ENCODE assay signal across 10 cellular contexts in the genomic region with DNA sequence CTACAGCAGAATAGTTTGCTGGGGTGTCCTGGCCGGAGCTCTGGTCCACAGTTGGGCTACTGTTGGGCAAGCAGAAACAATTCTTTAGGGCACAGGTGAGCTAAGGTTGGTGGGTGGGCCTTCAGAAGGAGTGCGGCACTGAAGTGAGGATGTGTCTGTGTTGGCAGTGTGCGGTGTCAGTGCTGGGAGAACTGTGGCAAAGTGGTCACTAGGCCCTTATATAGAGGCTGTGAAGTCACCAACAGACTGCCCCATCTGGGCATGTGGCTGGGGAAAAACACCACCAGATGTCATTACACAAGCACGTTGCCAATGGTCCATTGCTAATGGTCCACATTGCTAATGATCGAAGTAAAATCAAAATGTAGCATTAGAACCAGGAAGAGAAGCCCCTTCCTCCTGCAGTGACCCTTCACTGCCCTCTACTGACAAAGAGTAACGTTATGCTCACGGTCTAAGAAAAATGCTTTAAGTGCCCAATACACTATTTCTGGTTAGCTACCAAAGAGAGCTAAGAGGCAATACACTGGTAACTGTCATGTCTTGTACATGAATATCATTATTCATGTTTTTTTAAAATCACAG. TPM values are rescaled to one million over a fixed set of nuclear protein-coding genes. Genes with fewer than 3 reads are reported as not detected.
DNase-seq lines count a peak whose midpoint lies in the region; ATAC-seq, FAIRE-seq and TF ChIP-seq lines count a peak whose summit lies in the region.
"Had no signal": no experiment of that assay in that cellular context is flagged by ENCODE, and none has a peak within 500 bp of the region (broad histone marks: within the 10 kb centered on the region; RNA-seq: fewer than 3 reads in every experiment).

No MANE protein-coding gene starts in this region.

- H3K9ac ChIP-seq in HepG2 (ENCODE audit: insufficient read depth, low read depth, low read length): no peak overlapping the region

- in situ Hi-C loops in SK-MEL-5 (cut with HindIII; ENCODE audit: low pct_unique_long_range_greater_than_20kb, low sequenced_read_pairs): no loop called here
- in situ Hi-C loops in HepG2 (cut with HindIII; ENCODE audit: extremely low pct_ligation_motif_present, low pct_unique_long_range_greater_than_20kb): no loop called here

- H3K27ac ChIP-seq in DOHH2 (ENCODE audit: low read depth, low read length) (no peak overlapping the region), HepG2 (ENCODE audit: extremely low read length, insufficient read depth, low read length) (no peak overlapping the region), substantia nigra (ENCODE audit: low read depth, low read length, poor library complexity, severe bottlenecking) (no peak overlapping the region)
- H3K27ac ChIP-seq: lower lobe of right lung had no signal

- H3K9me2 ChIP-seq in DOHH2 (replicated peaks; ENCODE audit: control insufficient read depth, low read length): no peaks in the 10 kb centered on the region

- H3K27me3 ChIP-seq in DOHH2 (ENCODE audit: control insufficient read depth, low read length): no peaks in the 10 kb centered on the region
- H3K27me3 ChIP-seq in HepG2 (ENCODE audit: control insufficient read depth in 1 of 2, insufficient read depth in 2 of 2, low read length in 2 of 2): no peaks in the 10 kb centered on the region

- no peak overlapping the region for H2AFZ ChIP-seq in HepG2 (ENCODE audit: low read length)

- no TSS peak for BruUV-seq in HepG2 (replicated peaks; lab: Mats Ljungman, UMichigan)

- TF ChIP-seq RAD21 in HepG2 (CRISPR knock-in tag; IDR thresholded peaks at IDR 0.05): 0 out of 2 replicates have a peak, but pooled peaks have one; percentile 11

- WGBS in HepG2 (ENCODE audit: low lambda C conversion rate): 90% methylated on average over 7 of the region's 7 CpGs

- TF ChIP-seq EP300 in HepG2 (IDR thresholded peaks at IDR 0.05; ENCODE audit: low read depth in 2 of 2, low read length in 2 of 2) (no peak), HepG2 (CRISPR knock-in tag; IDR thresholded peaks at IDR 0.05; ENCODE audit: borderline replicate concordance) (no peak)

- H3K4me3 ChIP-seq in DOHH2 (ENCODE audit: low read length) (no peak overlapping the region), HepG2 (replicated peaks in 1 of 3; ENCODE audit: insufficient read depth in 1 of 3, low read depth in 2 of 3, low read length in 3 of 3) (no peak overlapping the region)
- H3K4me3 ChIP-seq: lower lobe of right lung had no signal

- H4K20me1 ChIP-seq in DOHH2 (ENCODE audit: control insufficient read depth, insufficient read depth, low read depth, low read length) (no peaks in the 10 kb centered on the region), HepG2 (ENCODE audit: insufficient read depth, low read length) (no peaks in the 10 kb centered on the region)

- H3F3A ChIP-seq in DOHH2 (ENCODE audit: control insufficient read depth, insufficient read depth): no peaks in the 10 kb centered on the region

- H3K4me1 ChIP-seq in DOHH2 (ENCODE audit: control insufficient read depth, low read length) (no peaks in the 10 kb centered on the region), HepG2 (ENCODE audit: insufficient read depth, low read length) (peaks cover 14% of the 10 kb centered on the region)
- H3K4me1 ChIP-seq: lower lobe of right lung had no signal

- no peaks in the 10 kb centered on the region for H3K9me3 ChIP-seq in DOHH2 (ENCODE audit: control insufficient read depth, insufficient read depth, low read length)
- H3K9me3 ChIP-seq in HepG2 (ENCODE audit: low read length): no peaks in the 10 kb centered on the region
- H3K9me3 ChIP-seq: lower lobe of right lung had no signal

- H3K79me2 ChIP-seq in DOHH2 (ENCODE audit: control insufficient read depth, low read length): no peaks in the 10 kb centered on the region
- peaks cover under 1% of the 10 kb centered on the region for H3K79me2 ChIP-seq in HepG2 (ENCODE audit: insufficient read depth, low read length)

- peak; percentile 69 for DNase-seq in SK-MEL-5 (ENCODE audit: low read depth, low spot score)
- peak; percentile 19 for DNase-seq in HepG2 (ENCODE audit: low spot score)
- DNase-seq in substantia nigra (lab: John Stamatoyannopoulos, UW): no peak
- no peak for DNase-seq in NCI-H1417 treated with DMSO at 0.1 percent for 48 hours (lab: John Stamatoyannopoulos, UW)
- DNase-seq in putamen (ENCODE audit: low spot score): no peak
- DNase-seq: lower lobe of right lung; NK-92 treated with Interleukin-12 subunit alpha and Interleukin-12 subunit beta, amount 100 ng/mL, for 24 hours had no signal

- CTCF ChIA-PET in HepG2 (lab: Yijun Ruan, JAX; ENCODE audit: low intra/inter-chr PET ratio, low total read pairs): interaction anchor here (1.7 kb wide), 1 partner anchor 153 kb away, joined by 6 read pairs; the partner anchor contains the start of gene TTC21B

- ATAC-seq in HG03442 (IDR thresholded peaks at IDR 0.05; ENCODE audit: unreplicated experiment): peak; percentile 44
- peak; percentile 50 for ATAC-seq in HepG2
- ATAC-seq in HG03175 (IDR thresholded peaks at IDR 0.05; ENCODE audit: unreplicated experiment): no peak

- intact Hi-C loops in HepG2 (cut with micrococcal nuclease; ENCODE audit: unreplicated experiment): no loop called here

- no peaks in the 10 kb centered on the region for H3K36me3 ChIP-seq in DOHH2 (ENCODE audit: control insufficient read depth, low read length)
- H3K36me3 ChIP-seq in HepG2 (replicated peaks in 1 of 2; ENCODE audit: control insufficient read depth in 1 of 2, insufficient read depth in 2 of 2, low read length in 2 of 2): no peaks in the 10 kb centered on the region
- H3K36me3 ChIP-seq: lower lobe of right lung had no signal

- TF ChIP-seq CTCF in DOHH2 (IDR thresholded peaks at IDR 0.05; ENCODE audit: low read depth, low read length, poor library complexity, severe bottlenecking) (peak; percentile 49), HepG2 (CRISPR knock-in tag; IDR thresholded peaks at IDR 0.05) (peak; percentile 50)

- TF ChIP-seq POLR2A in HepG2 (IDR thresholded peaks at IDR 0.05; ENCODE audit: insufficient read depth in 1 of 2, low read depth in 2 of 2, low read length in 2 of 2): no peak

- no peak overlapping the region for H3K4me2 ChIP-seq in DOHH2 (ENCODE audit: low read length)
- no peak overlapping the region for H3K4me2 ChIP-seq in HepG2 (ENCODE audit: low read depth, low read length)

- POLR2A ChIA-PET in HepG2 (lab: Yijun Ruan, JAX): no interaction called here

- FAIRE-seq in HepG2 (lab: Jason Lieb, UNC): no peak

TF ChIP-seq in HepG2, 621 proteins besides CTCF, POLR2A, EP300 and RAD21 (continues in another document):
- TF ChIP-seq POGZ (CRISPR knock-in tag; IDR thresholded peaks at IDR 0.05): peak; percentile 35; the same call in 1 of the 2 replicates
- TF ChIP-seq ZMYM4 (CRISPR knock-in tag; IDR thresholded peaks at IDR 0.05): 0 out of 2 replicates have a peak, but pooled peaks have one; percentile 39
- no peak for TF ChIP-seq ZNF124 (CRISPR knock-in tag; IDR thresholded peaks at IDR 0.05)
- no peak for TF ChIP-seq NCOR1 (IDR thresholded peaks at IDR 0.05; ENCODE audit: borderline replicate concordance, low read length)

RNA-seq across cellular contexts. Expression of gene SCN1A, which starts 21.3 kb away (rescaled TPM):
- 0.48 and 0.77 TPM in 2 replicates for total RNA-seq in SK-MEL-5 (2014; rRNA removed; shearing (Covaris generic))
- polyA plus RNA-seq in SK-MEL-5 (2015; cell fraction: cytosol; rRNA removed): 0.31 and 0.43 TPM in 2 replicates
- polyA plus RNA-seq in SK-MEL-5 (2015; cell fraction: nucleus; rRNA removed): 7.2 and 13.3 TPM in 2 replicates
- total RNA-seq in HepG2 (2016; rRNA removed; fragmentation: Illumina TruSeq; extraction: Trizol): 19.6 and 39.4 TPM in 2 replicates
- 2.4 and 3.5 TPM in 2 replicates for total RNA-seq in HepG2 (2016; cell fraction: cytosol; rRNA removed; fragmentation: Illumina TruSeq; extraction: Trizol; ENCODE audit: low read depth)
- total RNA-seq in HepG2 (2016; cell fraction: insoluble cytoplasmic fraction; rRNA removed; fragmentation: Illumina TruSeq; extraction: Trizol): 19.3 and 35.5 TPM in 2 replicates
- total RNA-seq in HepG2 (2016; cell fraction: membrane; rRNA removed; fragmentation: Illumina TruSeq; extraction: Trizol): 5.8 and 8.3 TPM in 2 replicates
- 141 and 149 TPM in 2 replicates for total RNA-seq in HepG2 (2016; cell fraction: nucleus; rRNA removed; fragmentation: Illumina TruSeq; extraction: Trizol)
- polyA plus RNA-seq in HepG2 (2011; rRNA removed): 14.9 and 19.9 TPM in 2 replicates
- polyA plus RNA-seq in HepG2 (2011; cell fraction: cytosol; rRNA removed): 2.7 and 3.9 TPM in 2 replicates
- polyA plus RNA-seq in HepG2 (2011; cell fraction: nucleus; rRNA removed): 47.7 and 48.1 TPM in 2 replicates
- polyA plus RNA-seq in HepG2 (2012): 15.2 and 31.7 TPM in 2 replicates
- polyA plus RNA-seq in HepG2 (2016; cell fraction: cytosol; fragmentation: Illumina TruSeq; extraction: Trizol; ENCODE audit: low read depth): 0.17 and 0.38 TPM in 2 replicates
- polyA plus RNA-seq in HepG2 (2016; cell fraction: insoluble cytoplasmic fraction; fragmentation: Illumina TruSeq; extraction: Trizol; ENCODE audit: low read depth): 6.1 and 6.6 TPM in 2 replicates
- 0.72 and 1.3 TPM in 2 replicates for polyA plus RNA-seq in HepG2 (2016; cell fraction: membrane; fragmentation: Illumina TruSeq; extraction: Trizol; ENCODE audit: low read depth)
- 138 and 145 TPM in 2 replicates for polyA plus RNA-seq in HepG2 (2016; cell fraction: nucleus; fragmentation: Illumina TruSeq; extraction: Trizol; ENCODE audit: insufficient read depth, low read depth)
- 0.14 and 28.2 TPM in 2 replicates for polyA minus RNA-seq in HepG2 (2011; rRNA and poly(A)+ RNA removed; ENCODE audit: low replicate concordance)
- polyA minus RNA-seq in HepG2 (2011; cell fraction: cytosol; rRNA and poly(A)+ RNA removed): 7.8 and 8.3 TPM in 2 replicates
- 174 and 195 TPM in 2 replicates for polyA minus RNA-seq in HepG2 (2011; cell fraction: nucleus; rRNA and poly(A)+ RNA removed)

Comparison
In these comparisons a context has a peak if more than half of its experiments do, and no peak if none do; other contexts are left out.
1. DNase-seq: peak in SK-MEL-5 (single experiment) and HepG2 (single experiment); none in substantia nigra (0 of 49), NCI-H1417 treated with DMSO at 0.1 percent for 48 hours (single experiment) and putamen (single experiment).